ENCODE assay signal across 1 cellular context in the genomic region with DNA sequence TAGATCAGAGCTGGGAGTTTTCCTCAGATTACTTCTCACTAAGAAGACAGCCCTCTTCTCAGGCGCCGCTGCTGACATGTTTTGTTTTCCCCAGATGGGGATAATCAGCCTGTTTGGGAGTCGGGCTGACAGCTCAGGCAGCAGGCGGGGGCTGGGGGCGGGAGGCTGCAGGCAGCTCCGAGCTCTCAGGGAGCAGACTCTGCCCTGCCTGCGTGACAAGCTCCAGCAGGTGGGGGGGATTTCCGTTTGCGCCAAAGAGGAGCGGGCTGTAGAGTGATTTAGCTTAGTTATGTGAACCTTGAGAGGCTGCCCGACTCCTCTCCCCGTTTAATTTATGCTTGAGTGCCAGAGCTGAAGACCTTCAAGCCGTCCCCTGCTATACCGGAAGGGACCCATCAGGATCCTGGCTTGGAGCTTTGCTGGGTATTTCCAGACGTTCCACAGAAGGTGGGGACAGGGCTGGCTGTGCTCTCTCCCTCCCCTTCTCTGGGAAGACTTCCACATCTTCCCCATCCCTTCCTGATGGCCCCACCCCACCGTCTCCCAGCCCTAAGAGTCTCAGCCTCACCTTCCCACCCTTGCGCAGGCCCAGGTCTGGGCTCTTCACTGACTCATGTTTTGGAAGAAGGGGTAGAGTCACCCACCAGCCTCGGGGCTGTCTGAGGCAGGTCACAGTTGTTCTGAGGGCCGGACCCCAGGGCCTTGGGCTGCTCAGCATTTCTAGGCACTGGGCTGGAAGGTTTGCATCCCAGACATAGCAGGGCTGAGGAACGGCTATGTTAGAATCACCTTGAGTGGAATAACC.
A peak's percentile ranks its signal among the peaks of the same experiment; 100 is the strongest.
TF ChIP-seq lines count a peak whose summit lies in the region.

No MANE protein-coding gene starts in this region.

TF ChIP-seq in H1, 55 proteins besides CTCF, POLR2A, EP300 and RAD21:
- TF ChIP-seq SIN3A (conservative IDR thresholded peaks at IDR 0.05 in 1 of 2, IDR thresholded peaks at IDR 0.05 in 1 of 2; ENCODE audit: low read depth in 1 of 2, low read length in 2 of 2) (0 out of 4 replicates have a peak, but pooled peaks of 1 of the 2 experiments have one; percentile 56), BCL11A (IDR thresholded peaks at IDR 0.05; ENCODE audit: low read depth in 2 of 2, low read length in 2 of 2) (no peak), CBX8 (IDR thresholded peaks at IDR 0.05; ENCODE audit: borderline replicate concordance, low read depth, low read length) (no peak)
